In genomic region chr5:175675873-175676272, GRCh38 we compare ENCODE assay signal across 35 cellular contexts. TPM values are rescaled to one million over a fixed set of nuclear protein-coding genes. Genes with fewer than 3 reads are reported as not detected.
"Had no signal": no experiment of that assay in that cellular context is flagged by ENCODE, and none has a peak within 500 bp of the region (broad histone marks: within the 10 kb centered on the region; RNA-seq: fewer than 3 reads in every experiment).

No MANE protein-coding gene starts in this region.

- H3K9ac ChIP-seq: SK-N-SH had no signal

- H3K9me3 Mint-ChIP-seq: activated CD4-positive, alpha-beta memory T cell treated with anti-CD3 and anti-CD28 coated beads for 36 hours; activated CD4-positive, alpha-beta T cell treated with anti-CD3 and anti-CD28 coated beads, Interleukin-2, amount 10 ng/mL, durations not matched to agents 24 days and 14 days; activated naive CD4-positive, alpha-beta T cell treated with anti-CD3 and anti-CD28 coated beads, Interleukin-2, amount 10 ng/mL, durations not matched to agents 7 days and 5 days; activated naive CD8-positive, alpha-beta T cell treated with anti-CD3 and anti-CD28 coated beads, Interleukin-2, amount 50 U/mL, for 24 hours; activated T-cell treated with anti-CD3 and anti-CD28 coated beads, Interleukin-2, amount 50 U/mL, for 4 hours; activated T-helper 1 cell treated with anti-CD3 and anti-CD28 coated beads, Interleukin-12 subunit alpha, Interleukin-12 subunit beta, Interleukin-2, Interleukin-4 antibody, amounts not matched to agents 30 ng/mL and 10 ng/mL and 1 ng/mL, durations not matched to agents 14 hours and 24 hours and 36 hours; T-cell had no signal

- H3K4me3 Mint-ChIP-seq: activated CD4-positive, alpha-beta memory T cell treated with anti-CD3 and anti-CD28 coated beads for 36 hours; activated CD4-positive, alpha-beta T cell treated with anti-CD3 and anti-CD28 coated beads, Interleukin-2, amount 10 ng/mL, durations not matched to agents 24 days and 14 days; activated naive CD4-positive, alpha-beta T cell treated with anti-CD3 and anti-CD28 coated beads, Interleukin-2, amount 10 ng/mL, durations not matched to agents 7 days and 5 days; activated naive CD8-positive, alpha-beta T cell; activated naive CD8-positive, alpha-beta T cell treated with anti-CD3 and anti-CD28 coated beads, Interleukin-2, amount 50 U/mL, for 24 hours; activated T-cell treated with anti-CD3 and anti-CD28 coated beads, Interleukin-2, amount 50 U/mL, for 4 hours; activated T-helper 1 cell treated with anti-CD3 and anti-CD28 coated beads, Interleukin-12 subunit alpha, Interleukin-12 subunit beta, Interleukin-2, Interleukin-4 antibody, amounts not matched to agents 30 ng/mL and 10 ng/mL and 1 ng/mL, durations not matched to agents 14 hours and 24 hours and 36 hours; T-cell had no signal

- H3K4me3 ChIP-seq: Peyer's patch, SJSA1 had no signal

- DNase-seq: activated CD4-positive, alpha-beta memory T cell treated with anti-CD3 and anti-CD28 coated beads for 36 hours; activated CD4-positive, alpha-beta T cell treated with anti-CD3 and anti-CD28 coated beads, Interleukin-2, amount 10 ng/mL, durations not matched to agents 24 days and 14 days; activated CD8-positive, alpha-beta memory T cell treated with anti-CD3 and anti-CD28 coated beads, Interleukin-2, amount 50 U/mL, for 4 hours; activated gamma-delta T cell treated with Interleukin-2 at 50 U/mL for 16 hours; activated naive CD4-positive, alpha-beta T cell treated with anti-CD3 and anti-CD28 coated beads, Interleukin-2, amount 10 ng/mL, durations not matched to agents 7 days and 5 days; activated naive CD8-positive, alpha-beta T cell treated with anti-CD3 and anti-CD28 coated beads, Interleukin-2, amount 50 U/mL, for 24 hours; activated T-cell treated with anti-CD3 and anti-CD28 coated beads for 4 hours; activated T-cell treated with anti-CD3 and anti-CD28 coated beads, Interleukin-2, amount 50 U/mL, for 4 hours; brain microvascular endothelial cell; central memory CD4-positive, alpha-beta T cell; KG1; MM.1S; MV-4-11; NCI-H1092; NCI-H1436 treated with DMSO at 0.1 percent for 48 hours; NCI-H1694 treated with DMSO at 0.1 percent for 48 hours; NCI-H2029; NCI-H2107; NCI-H2171; NCI-H510A; NCI-H526; NCI-H748 treated with DMSO at 0.1 percent for 48 hours; NK-92 treated with Interleukin-12 subunit alpha and Interleukin-12 subunit beta, amount 100 ng/mL, for 24 hours; PC-3; Peyer's patch; RPMI8226; SHP77 treated with DMSO at 0.1 percent for 48 hours; SK-N-SH; T-cell; T1000; WERI-Rb-1 had no signal

- H3K9me3 ChIP-seq: Peyer's patch, SJSA1, SK-N-SH had no signal

- H3K27ac Mint-ChIP-seq: activated CD4-positive, alpha-beta memory T cell treated with anti-CD3 and anti-CD28 coated beads for 36 hours; activated naive CD8-positive, alpha-beta T cell; activated naive CD8-positive, alpha-beta T cell treated with anti-CD3 and anti-CD28 coated beads, Interleukin-2, amount 50 U/mL, for 24 hours; activated T-helper 1 cell treated with anti-CD3 and anti-CD28 coated beads, Interleukin-12 subunit alpha, Interleukin-12 subunit beta, Interleukin-2, Interleukin-4 antibody, amounts not matched to agents 30 ng/mL and 10 ng/mL and 1 ng/mL, durations not matched to agents 14 hours and 24 hours and 36 hours had no signal

- H3K27me3 ChIP-seq: brain microvascular endothelial cell, Peyer's patch, SJSA1 had no signal

- H3K27ac ChIP-seq: brain microvascular endothelial cell, Peyer's patch, SJSA1, WERI-Rb-1 had no signal

- H3K4me1 ChIP-seq: Peyer's patch, SJSA1 had no signal

- H3K27me3 Mint-ChIP-seq: activated CD4-positive, alpha-beta memory T cell treated with anti-CD3 and anti-CD28 coated beads for 36 hours; activated CD4-positive, alpha-beta T cell treated with anti-CD3 and anti-CD28 coated beads, Interleukin-2, amount 10 ng/mL, durations not matched to agents 24 days and 14 days; activated naive CD4-positive, alpha-beta T cell treated with anti-CD3 and anti-CD28 coated beads, Interleukin-2, amount 10 ng/mL, durations not matched to agents 7 days and 5 days; activated naive CD8-positive, alpha-beta T cell; activated naive CD8-positive, alpha-beta T cell treated with anti-CD3 and anti-CD28 coated beads, Interleukin-2, amount 50 U/mL, for 24 hours; T-cell had no signal

- H3K36me3 ChIP-seq: brain microvascular endothelial cell, Peyer's patch, SJSA1, WERI-Rb-1 had no signal

- H3K36me3 Mint-ChIP-seq: activated CD4-positive, alpha-beta memory T cell treated with anti-CD3 and anti-CD28 coated beads for 36 hours; activated naive CD8-positive, alpha-beta T cell had no signal

- ATAC-seq: activated naive CD8-positive, alpha-beta T cell treated with anti-CD3 and anti-CD28 coated beads, Interleukin-2, amount 50 U/mL, for 24 hours; activated T-cell treated with anti-CD3 and anti-CD28 coated beads, Interleukin-2, amount 50 U/mL, for 4 hours; PC-3; T-cell had no signal

- H3K4me2 ChIP-seq: SK-N-SH had no signal

RNA-seq across cellular contexts. Expression of gene HRH2, which starts 18.0 kb away (rescaled TPM):
- total RNA-seq: LHCN-M2, PC-3, SJSA1 had no signal
